8 cellular contexts compared by ENCODE assay signal in the genomic region with DNA sequence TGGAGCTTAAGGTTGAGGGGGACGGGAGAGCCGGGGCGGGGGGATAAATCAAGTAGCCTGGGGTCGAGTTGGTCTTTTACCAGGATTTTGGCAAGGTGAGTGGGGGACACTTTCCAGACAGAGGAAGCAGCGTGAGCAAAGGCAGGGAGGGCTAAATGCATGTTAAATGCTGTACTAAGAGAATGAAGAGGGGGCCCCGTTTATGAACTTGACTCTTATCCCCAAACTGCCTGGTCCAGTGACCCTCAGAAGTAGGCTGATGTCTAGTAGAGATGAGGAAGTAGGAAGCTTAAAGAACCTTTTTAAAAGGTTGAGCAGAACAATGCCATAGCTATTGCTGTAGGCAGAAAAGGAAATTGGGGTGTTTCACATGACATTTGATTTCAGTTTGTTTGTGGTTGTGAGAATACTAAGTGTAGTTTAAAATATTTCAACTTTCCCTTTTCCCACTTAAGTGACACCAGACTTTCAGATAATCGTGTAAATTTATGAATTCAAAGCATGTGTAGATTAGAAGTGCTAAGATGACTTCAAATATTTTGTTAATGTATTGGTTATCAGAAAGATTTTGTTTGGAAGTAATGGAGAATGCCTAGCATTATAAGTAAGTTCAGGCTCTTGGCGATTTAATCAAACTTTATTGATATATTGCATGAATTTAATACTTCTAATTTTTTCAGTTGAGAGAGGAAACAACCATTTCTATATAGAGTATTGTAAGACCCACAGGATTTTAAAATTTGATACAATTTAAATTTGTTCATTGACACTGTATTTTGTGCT. TPM values are rescaled to one million over a fixed set of nuclear protein-coding genes. Genes with fewer than 3 reads are reported as not detected.
DNase-seq lines count a peak whose midpoint lies in the region; ATAC-seq, FAIRE-seq and TF ChIP-seq lines count a peak whose summit lies in the region.

No MANE protein-coding gene starts in this region.

- no peaks in the 10 kb centered on the region for H3K9me3 ChIP-seq in keratinocyte (ENCODE audit: control insufficient read depth, low read depth, low read length)

- peaks cover 39% of the 10 kb centered on the region for H3K4me1 Mint-ChIP-seq in activated naive CD8-positive, alpha-beta T cell treated with anti-CD3 and anti-CD28 coated beads, Interleukin-2, amount 50 U/mL, for 24 hours
- peaks cover 22 to 34% of the 10 kb centered on the region in 2 donors for H3K4me1 Mint-ChIP-seq in stimulated activated naive B cell treated with anti-CD40 and anti-IgM and Interleukin-4, amounts not matched to agents 10 μg/mL and 1 μg/mL and 100 μg/mL, for 72 hours

- dilution Hi-C loops in keratinocyte (cut with MboI; ENCODE audit: extremely low pct_ligation_motif_present, low sequenced_read_pairs), result no loop called here

- H3K27me3 ChIP-seq in keratinocyte (ENCODE audit: control insufficient read depth, extremely low read depth, insufficient read depth, low read length), result no peaks in the 10 kb centered on the region

- TF ChIP-seq CTCF in keratinocyte (optimal IDR thresholded peaks at IDR 0.05 in 1 of 3, IDR thresholded peaks at IDR 0.05 in 1 of 3, conservative IDR thresholded peaks at IDR 0.05 in 1 of 3; ENCODE audit: extremely low read depth in 1 of 3, insufficient read depth in 2 of 3, low read length in 3 of 3), result no peak

- H3K4me2 ChIP-seq in keratinocyte (ENCODE audit: control insufficient read depth, extremely low read depth, insufficient read depth, low read depth, low read length), result peak overlapping the region; percentile 93

- H3K4me3 Mint-ChIP-seq in activated naive CD8-positive, alpha-beta T cell treated with anti-CD3 and anti-CD28 coated beads, Interleukin-2, amount 50 U/mL, for 24 hours, result peak overlapping the region; percentile 99
- peak overlapping the region; percentile 99 for H3K4me3 Mint-ChIP-seq in stimulated activated naive B cell treated with anti-CD40 and anti-IgM and Interleukin-4, amounts not matched to agents 10 μg/mL and 1 μg/mL and 100 μg/mL, for 72 hours

- DNase-seq in GDM1 (lab: John Stamatoyannopoulos, UW) (peak; percentile 24), NAMALWA (ENCODE audit: low spot score) (peak; percentile 84), keratinocyte (ENCODE audit: low read depth, low spot score) (no peak), NCI-H2227 (lab: John Stamatoyannopoulos, UW; ENCODE audit: unreplicated experiment) (no peak), dedifferentiated amniotic fluid mesenchymal stem cell (ENCODE audit: extremely low spot score) (no peak)
- DNase-seq in activated naive CD8-positive, alpha-beta T cell treated with anti-CD3 and anti-CD28 coated beads, Interleukin-2, amount 50 U/mL, for 24 hours, result peak; percentile 40
- DNase-seq in stimulated activated naive B cell treated with anti-CD40 and anti-IgM and Interleukin-4, amounts not matched to agents 10 μg/mL and 1 μg/mL and 100 μg/mL, for 72 hours, result peak; percentile 72

- peak; percentile 34 for ATAC-seq in GM21390 (IDR thresholded peaks at IDR 0.05; ENCODE audit: unreplicated experiment)
- ATAC-seq in activated naive CD8-positive, alpha-beta T cell treated with anti-CD3 and anti-CD28 coated beads, Interleukin-2, amount 50 U/mL, for 24 hours, result peak; percentile 21
- peak; percentile 31 to 41 for ATAC-seq in stimulated activated naive B cell treated with anti-CD40 and anti-IgM and Interleukin-4, amounts not matched to agents 10 μg/mL and 1 μg/mL and 100 μg/mL, for 72 hours (replicated peaks)

- H3K9ac ChIP-seq in keratinocyte (ENCODE audit: control insufficient read depth, extremely low read depth, insufficient read depth, low read length), result peak overlapping the region; percentile 99

- H3K79me2 ChIP-seq in keratinocyte (ENCODE audit: control insufficient read depth, insufficient read depth, low read length), result peaks cover 61% of the 10 kb centered on the region

- no peak overlapping the region for H2AFZ ChIP-seq in keratinocyte (ENCODE audit: control insufficient read depth, low read length)

- H3K36me3 ChIP-seq in keratinocyte (ENCODE audit: control insufficient read depth in 2 of 2, extremely low read depth in 1 of 2, insufficient read depth in 2 of 2, low read length in 2 of 2), result no peaks in the 10 kb centered on the region

- H3K4me3 ChIP-seq in keratinocyte (ENCODE audit: control insufficient read depth in 2 of 3, extremely low read depth in 1 of 3, insufficient read depth in 2 of 3, low read depth in 1 of 3, low read length in 3 of 3), result peak overlapping the region; percentile 94 to 98 (median 96)

- H4K20me1 ChIP-seq in keratinocyte (ENCODE audit: control insufficient read depth, extremely low read depth, insufficient read depth, low read length), result no peaks in the 10 kb centered on the region

- H3K27ac ChIP-seq in keratinocyte (ENCODE audit: control insufficient read depth, insufficient read depth, low read length), result peak overlapping the region; percentile 99

- H3K4me1 ChIP-seq in keratinocyte (ENCODE audit: control insufficient read depth, extremely low read depth, insufficient read depth, low read length), result peaks cover 16% of the 10 kb centered on the region

- H3K27me3 Mint-ChIP-seq in activated naive CD8-positive, alpha-beta T cell treated with anti-CD3 and anti-CD28 coated beads, Interleukin-2, amount 50 U/mL, for 24 hours, result no peaks in the 10 kb centered on the region
- H3K27me3 Mint-ChIP-seq in stimulated activated naive B cell treated with anti-CD40 and anti-IgM and Interleukin-4, amounts not matched to agents 10 μg/mL and 1 μg/mL and 100 μg/mL, for 72 hours, result peaks cover 0 to 10% of the 10 kb centered on the region in 2 donors

- H3K9me3 Mint-ChIP-seq in activated naive CD8-positive, alpha-beta T cell treated with anti-CD3 and anti-CD28 coated beads, Interleukin-2, amount 50 U/mL, for 24 hours, result no peaks in the 10 kb centered on the region
- no peaks in the 10 kb centered on the region for H3K9me3 Mint-ChIP-seq in stimulated activated naive B cell treated with anti-CD40 and anti-IgM and Interleukin-4, amounts not matched to agents 10 μg/mL and 1 μg/mL and 100 μg/mL, for 72 hours

- H3K36me3 Mint-ChIP-seq in activated naive CD8-positive, alpha-beta T cell treated with anti-CD3 and anti-CD28 coated beads, Interleukin-2, amount 50 U/mL, for 24 hours (ENCODE audit: low read depth), result peaks cover 56% of the 10 kb centered on the region
- peaks cover 51 to 65% of the 10 kb centered on the region in 2 donors for H3K36me3 Mint-ChIP-seq in stimulated activated naive B cell treated with anti-CD40 and anti-IgM and Interleukin-4, amounts not matched to agents 10 μg/mL and 1 μg/mL and 100 μg/mL, for 72 hours

- H3K27ac Mint-ChIP-seq in activated naive CD8-positive, alpha-beta T cell treated with anti-CD3 and anti-CD28 coated beads, Interleukin-2, amount 50 U/mL, for 24 hours, result peak overlapping the region; percentile 98
- peak overlapping the region; percentile 100 for H3K27ac Mint-ChIP-seq in stimulated activated naive B cell treated with anti-CD40 and anti-IgM and Interleukin-4, amounts not matched to agents 10 μg/mL and 1 μg/mL and 100 μg/mL, for 72 hours

- H3K9me1 ChIP-seq in keratinocyte (ENCODE audit: control insufficient read depth, extremely low read depth, insufficient read depth, low read length), result no peaks in the 10 kb centered on the region

- no peak for FAIRE-seq in keratinocyte (lab: Jason Lieb, UNC)

RNA-seq across cellular contexts. Expression of gene REL, which starts 1.8 kb away (rescaled TPM):
- 8.0 to 9.0 TPM (median 8.0 TPM) in 3 replicates for polyA plus RNA-seq in keratinocyte
- 17.5 TPM for polyA plus RNA-seq in keratinocyte (2011; ENCODE audit: low read depth)
- polyA plus RNA-seq in keratinocyte (2011; cell fraction: cytosol; rRNA removed), result 4.0 and 6.9 TPM in 2 replicates
- polyA plus RNA-seq in keratinocyte (2011; cell fraction: nucleus; rRNA removed), result 14.3 and 15.8 TPM in 2 replicates
- 5.7 and 5.9 TPM in 2 replicates for polyA plus RNA-seq in keratinocyte (2012; ENCODE audit: low replicate concordance)
- 6.5 to 23.8 TPM (median 13.5 TPM) in 3 replicates for polyA minus RNA-seq in keratinocyte
- 2.9 TPM for polyA minus RNA-seq in keratinocyte (2011; cell fraction: cytosol; rRNA and poly(A)+ RNA removed)
- polyA minus RNA-seq in keratinocyte (2011; cell fraction: nucleus; rRNA and poly(A)+ RNA removed), result 15.3 and 37.2 TPM in 2 replicates

Comparison
In these comparisons a context has a peak if more than half of its experiments do, and no peak if none do; other contexts are left out.
1. DNase-seq: peak in GDM1 (single experiment), NAMALWA (single experiment), activated naive CD8-positive, alpha-beta T cell treated with anti-CD3 and anti-CD28 coated beads, Interleukin-2, amount 50 U/mL, for 24 hours (single experiment) and stimulated activated naive B cell treated with anti-CD40 and anti-IgM and Interleukin-4, amounts not matched to agents 10 μg/mL and 1 μg/mL and 100 μg/mL, for 72 hours (single experiment); none in keratinocyte (single experiment), NCI-H2227 (single experiment) and dedifferentiated amniotic fluid mesenchymal stem cell (single experiment).
2. Peak in every context shown above with its lines, with median percentiles within 50 percentile points of each other: ATAC-seq.